1 cellular context compared by ENCODE assay signal in genomic region chr6:54010340-54011276, GRCh38.
TF ChIP-seq lines count a peak whose summit lies in the region.

No MANE protein-coding gene starts in this region.

TF ChIP-seq in SK-N-SH, 30 proteins besides CTCF, POLR2A, EP300 and RAD21 (continued from another document):
- TF ChIP-seq IRF3 (IDR thresholded peaks at IDR 0.05; ENCODE audit: low read depth, low read length) = no peak
- TF ChIP-seq TAF1 (IDR thresholded peaks at IDR 0.05; ENCODE audit: borderline replicate concordance, low read depth, low read length) = no peak
- no peak for TF ChIP-seq GATA2 (CRISPR knock-in tag; IDR thresholded peaks at IDR 0.05)
- TF ChIP-seq USF1 (IDR thresholded peaks at IDR 0.05; ENCODE audit: borderline replicate concordance, low read depth) = no peak
- TF ChIP-seq NRF1 (IDR thresholded peaks at IDR 0.05; ENCODE audit: low read depth, low read length) = no peak
- no peak for TF ChIP-seq SIN3A (IDR thresholded peaks at IDR 0.05; ENCODE audit: borderline replicate concordance, low read depth, low read length)
- TF ChIP-seq FOXJ3 (CRISPR knock-in tag; IDR thresholded peaks at IDR 0.05) = no peak
- no peak for TF ChIP-seq RXRA (IDR thresholded peaks at IDR 0.05; ENCODE audit: borderline replicate concordance, low read depth)
